34 cellular contexts compared by ENCODE assay signal in genomic region chr16:17766012-17766411, GRCh38.
"Had no signal": no experiment of that assay in that cellular context is flagged by ENCODE, and none has a peak within 500 bp of the region (broad histone marks: within the 10 kb centered on the region; RNA-seq: fewer than 3 reads in every experiment).

No MANE protein-coding gene starts in this region.

- H3K4me3 ChIP-seq: MG63 had no signal

- H3K27ac ChIP-seq: KMS-11 had no signal

- H3K4me2 ChIP-seq: KMS-11 had no signal

- H3K27me3 ChIP-seq: MG63 had no signal

- H3K9me3 ChIP-seq: MG63 had no signal

- H3K36me3 ChIP-seq: MG63 had no signal

- DNase-seq: Karpas-422, Kasumi-1, KG1, MG63, MV-4-11, NCI-H1048, NCI-H1092, NCI-H1092 treated with DMSO at 0.1 percent for 48 hours, NCI-H1105, NCI-H1105 treated with DMSO at 0.1 percent for 48 hours, NCI-H1417, NCI-H1417 treated with DMSO at 0.1 percent for 48 hours, NCI-H1436, NCI-H1436 treated with DMSO at 0.1 percent for 48 hours, NCI-H146, NCI-H1694, NCI-H1694 treated with DMSO at 0.1 percent for 48 hours, NCI-H187, NCI-H187 treated with DMSO at 0.1 percent for 48 hours, NCI-H1930, NCI-H2029, NCI-H2029 treated with DMSO at 0.1 percent for 48 hours, NCI-H2081, NCI-H2081 treated with DMSO at 0.1 percent for 48 hours, NCI-H2107, NCI-H2171, NCI-H2171 treated with DMSO at 0.1 percent for 48 hours, NCI-H2227 treated with DMSO at 0.1 percent for 48 hours, NCI-H226, NCI-H345, NCI-H446, NCI-H446 treated with DMSO at 0.1 percent for 48 hours, NCI-H510A had no signal

- H3K9ac ChIP-seq: KMS-11 had no signal
